Comparison of ENCODE assay signal across 7 cellular contexts in genomic region chr10:12656518-12657142, GRCh38.
A peak's percentile ranks its signal among the peaks of the same experiment; 100 is the strongest.
DNase-seq lines count a peak whose midpoint lies in the region; ATAC-seq, FAIRE-seq and TF ChIP-seq lines count a peak whose summit lies in the region.

No MANE protein-coding gene starts in this region.

- no peak overlapping the region for H3K4me3 ChIP-seq in Jurkat, Clone E6-1 (ENCODE audit: low read length)

- DNase-seq in G401 (ENCODE audit: low spot score), result peak; percentile 53
- DNase-seq in Jurkat, Clone E6-1 (ENCODE audit: low read depth, low spot score), result peak; percentile 80
- DNase-seq in RPMI7951 (ENCODE audit: low read depth), result peak; percentile 55
- DNase-seq in Ammon's horn (ENCODE audit: low spot score), result no peak

- in situ Hi-C loops in G401 (cut with HindIII; ENCODE audit: low sequenced_read_pairs), result loop anchor here (25.0 kb wide), 1 partner anchor 394 kb away; no protein-coding TSS in a partner anchor

- peaks cover 5% of the 10 kb centered on the region for H3K4me1 Mint-ChIP-seq in nephron

- no peak overlapping the region for H3K4me3 Mint-ChIP-seq in nephron

- peak; percentile 50 for FAIRE-seq in endometrium (lab: Jason Lieb, UNC)

- TF ChIP-seq CTCF in nephron (IDR thresholded peaks at IDR 0.05; ENCODE audit: unreplicated experiment in 3 of 3), result peak; percentile 43 to 56 (median 49)

- no peaks in the 10 kb centered on the region for H3K36me3 Mint-ChIP-seq in nephron (ENCODE audit: low read depth)

- H3K27ac Mint-ChIP-seq in nephron, result no peak overlapping the region

- H3K27me3 Mint-ChIP-seq in nephron (ENCODE audit: low read depth), result no peaks in the 10 kb centered on the region

- H3K9me3 Mint-ChIP-seq in nephron, result peaks cover 11% of the 10 kb centered on the region

- no peak for ATAC-seq in HG03378 (IDR thresholded peaks at IDR 0.05; ENCODE audit: unreplicated experiment)
